28 cellular contexts compared by ENCODE assay signal in the genomic region with DNA sequence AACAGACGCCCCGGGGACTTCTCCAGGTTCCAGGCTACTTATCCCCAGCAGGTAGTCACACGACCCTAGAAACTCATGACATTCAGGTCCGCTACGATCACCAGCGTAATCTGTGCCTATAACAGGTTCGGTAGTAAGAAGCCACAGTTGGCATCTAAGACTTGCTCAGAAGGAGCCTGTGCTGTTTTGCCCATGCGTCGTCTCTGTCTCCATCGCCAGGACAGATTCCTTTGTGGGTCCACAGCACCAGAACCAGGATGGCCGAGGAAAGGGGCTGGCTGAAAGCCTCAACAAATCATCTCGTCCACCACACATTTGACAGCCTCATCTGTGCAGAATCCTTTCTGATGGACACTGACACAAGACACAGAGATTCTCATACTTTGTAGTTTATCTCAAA.
"Had no signal": no experiment of that assay in that cellular context is flagged by ENCODE, and none has a peak within 500 bp of the region (broad histone marks: within the 10 kb centered on the region; RNA-seq: fewer than 3 reads in every experiment).

No MANE protein-coding gene starts in this region.

- H3K9me3 Mint-ChIP-seq: effector memory CD8-positive, alpha-beta T cell; endodermal cell had no signal

- H3K4me3 ChIP-seq: colonic mucosa, coronary artery, dorsolateral prefrontal cortex, esophagus muscularis mucosa, esophagus squamous epithelium, gastrocnemius medialis, gastroesophageal sphincter, heart left ventricle, heart right ventricle had no signal

- H3K27me3 ChIP-seq: colonic mucosa, dorsolateral prefrontal cortex, esophagus muscularis mucosa, esophagus squamous epithelium, foreskin keratinocyte, gastrocnemius medialis, gastroesophageal sphincter, heart left ventricle, heart right ventricle had no signal

- H3K4me1 Mint-ChIP-seq: endodermal cell had no signal

- H3K27ac Mint-ChIP-seq: dendritic cell treated with granulocyte-macrophage colony-stimulating factor and Interleukin-4, amounts not matched to agents 40 ng/mL and 50 ng/mL, for 4 days; effector memory CD8-positive, alpha-beta T cell; endodermal cell had no signal

- H3K9me3 ChIP-seq: colonic mucosa, esophagus muscularis mucosa, esophagus squamous epithelium, gastrocnemius medialis, gastroesophageal sphincter, heart left ventricle had no signal

- DNase-seq: colonic mucosa; cortex of kidney; dermis blood vessel endothelial cell; dorsolateral prefrontal cortex; effector CD4-positive, alpha-beta T cell; effector CD8-positive, alpha-beta T cell; effector memory CD4-positive, alpha-beta T cell; effector memory CD8-positive, alpha-beta T cell; endodermal cell; erythroblast; esophagus squamous epithelium; foreskin fibroblast; foreskin keratinocyte; foreskin melanocyte; gastrocnemius medialis; head of caudate nucleus; heart right ventricle had no signal

- H3K4me1 ChIP-seq: colonic mucosa, esophagus muscularis mucosa, esophagus squamous epithelium, gastrocnemius medialis, gastroesophageal sphincter, heart left ventricle, heart right ventricle had no signal

- ATAC-seq: effector memory CD8-positive, alpha-beta T cell; esophagus mucosa; foreskin keratinocyte; gastrocnemius medialis; gastroesophageal sphincter; heart left ventricle; heart right ventricle had no signal

- H3K27me3 Mint-ChIP-seq: dendritic cell treated with granulocyte-macrophage colony-stimulating factor and Interleukin-4, amounts not matched to agents 40 ng/mL and 50 ng/mL, for 4 days; effector memory CD8-positive, alpha-beta T cell had no signal

- FAIRE-seq: colon, endometrium, endothelial cell of umbilical vein, frontal cortex had no signal

- H3K27ac ChIP-seq: colonic mucosa, coronary artery, dorsolateral prefrontal cortex, epithelial cell of prostate, esophagus muscularis mucosa, esophagus squamous epithelium, foreskin keratinocyte, gastrocnemius medialis, gastroesophageal sphincter, heart left ventricle, heart right ventricle had no signal

- H3K4me3 Mint-ChIP-seq: dendritic cell treated with granulocyte-macrophage colony-stimulating factor and Interleukin-4, amounts not matched to agents 40 ng/mL and 50 ng/mL, for 4 days; effector memory CD8-positive, alpha-beta T cell; endodermal cell had no signal
